8 cellular contexts compared by ENCODE assay signal in genomic region chr14:91372680-91373495, GRCh38. TPM values are rescaled to one million over a fixed set of nuclear protein-coding genes. Genes with fewer than 3 reads are reported as not detected.
A peak's percentile ranks its signal among the peaks of the same experiment; 100 is the strongest.
DNase-seq lines count a peak whose midpoint lies in the region; ATAC-seq and TF ChIP-seq lines count a peak whose summit lies in the region.

No MANE protein-coding gene starts in this region.

- H3K9me3 Mint-ChIP-seq in glutamatergic neuron (ENCODE audit: unreplicated experiment): peaks cover 28% of the 10 kb centered on the region

- TF ChIP-seq EP300 in esophagus muscularis mucosa (IDR thresholded peaks at IDR 0.05): no peak

- peak overlapping the region; percentile 66 for H3K4me3 Mint-ChIP-seq in glutamatergic neuron (ENCODE audit: unreplicated experiment)

- H3K36me3 Mint-ChIP-seq in glutamatergic neuron (ENCODE audit: unreplicated experiment): no peaks in the 10 kb centered on the region

- peaks cover 74% of the 10 kb centered on the region for H3K4me1 Mint-ChIP-seq in glutamatergic neuron (ENCODE audit: low read depth, unreplicated experiment)

- H3K27ac Mint-ChIP-seq in glutamatergic neuron (ENCODE audit: unreplicated experiment): peak overlapping the region; percentile 96

- H3K27me3 ChIP-seq in Peyer's patch (no peaks in the 10 kb centered on the region), esophagus muscularis mucosa (peaks cover 0 to 12% (median 2%) of the 10 kb centered on the region in 4 donors)

- TF ChIP-seq CTCF in Peyer's patch (IDR thresholded peaks at IDR 0.05) (no peak), glutamatergic neuron (IDR thresholded peaks at IDR 0.05; ENCODE audit: partially characterized antibody, unreplicated experiment) (no peak), esophagus muscularis mucosa (IDR thresholded peaks at IDR 0.05) (no peak)

- peaks cover 5 to 57% (median 55%) of the 10 kb centered on the region in 4 donors for H3K4me1 ChIP-seq in Peyer's patch
- peaks cover 35 to 41% (median 36%) of the 10 kb centered on the region in 4 donors for H3K4me1 ChIP-seq in esophagus muscularis mucosa

- peak; percentile 12 for ATAC-seq in HG03280 (IDR thresholded peaks at IDR 0.05; ENCODE audit: unreplicated experiment)

- H3K27ac ChIP-seq in Peyer's patch (peak overlapping the region; percentile 20 to 79 (median 44)), esophagus muscularis mucosa (replicated peaks in 1 of 4) (no peak overlapping the region)

- WGBS in esophagus muscularis mucosa: 59% methylated on average over 13 of the region's 17 CpGs

- H3K4me3 ChIP-seq in Peyer's patch (peak overlapping the region in 1 of 4 donors; percentile 18), esophagus muscularis mucosa (no peak overlapping the region)

- H3K36me3 ChIP-seq in Peyer's patch (no peaks in the 10 kb centered on the region), esophagus muscularis mucosa (no peaks in the 10 kb centered on the region)

- intact Hi-C loops in esophagus muscularis mucosa (cut with DNase I): no loop called here

- peaks cover 37% of the 10 kb centered on the region for H3K27me3 Mint-ChIP-seq in glutamatergic neuron (ENCODE audit: unreplicated experiment)

- no peak for TF ChIP-seq POLR2A in Peyer's patch (IDR thresholded peaks at IDR 0.05)
- TF ChIP-seq POLR2A in esophagus muscularis mucosa (IDR thresholded peaks at IDR 0.05; ENCODE audit: low read depth): no peak

- H3K9me3 ChIP-seq in Peyer's patch (no peaks in the 10 kb centered on the region), esophagus muscularis mucosa (no peaks in the 10 kb centered on the region)

- peak; percentile 30 for DNase-seq in activated naive CD4-positive, alpha-beta T cell treated with Interleukin-2 at 50 U/mL for 16 hours
- no peak for DNase-seq in activated naive CD4-positive, alpha-beta T cell treated with anti-CD3 and anti-CD28 coated beads, Interleukin-2, amount 50 U/mL, for 16 hours
- DNase-seq in Peyer's patch: peak in 2 of 3 donors; percentile 70 to 78
- DNase-seq in glutamatergic neuron: no peak
- DNase-seq in globus pallidus (ENCODE audit: low spot score): no peak
- no peak for DNase-seq in GOT3 (lab: John Stamatoyannopoulos, UW)
- DNase-seq in esophagus muscularis mucosa (ENCODE audit: extremely low spot score): no peak

RNA-seq across cellular contexts. Expression of gene CCDC88C, which starts 44.7 kb away (rescaled TPM):
- 100 to 1,000 TPM in 1 of 4 donors, 10 to 100 TPM in 3; 18.9 to 189 (median 77.2) TPM for total RNA-seq in Peyer's patch
- 68.0 TPM for total RNA-seq in glutamatergic neuron (ENCODE audit: unreplicated experiment)
- 1 to 10 TPM; 4.2 to 6.3 (median 5.6) TPM for total RNA-seq in esophagus muscularis mucosa

Comparison
In these comparisons a context has a peak if more than half of its experiments do, and no peak if none do; other contexts are left out.
1. DNase-seq: peak in activated naive CD4-positive, alpha-beta T cell treated with Interleukin-2 at 50 U/mL for 16 hours (single experiment) and Peyer's patch (2 of 3); none in activated naive CD4-positive, alpha-beta T cell treated with anti-CD3 and anti-CD28 coated beads, Interleukin-2, amount 50 U/mL, for 16 hours (single experiment), glutamatergic neuron (single experiment), globus pallidus (single experiment), GOT3 (single experiment) and esophagus muscularis mucosa (single experiment).
2. H3K27ac ChIP-seq: peak in Peyer's patch (4 of 4); none in esophagus muscularis mucosa (0 of 4).